In genomic region chr10:93267521-93267920, GRCh38 we compare ENCODE assay signal across 12 cellular contexts.
DNase-seq lines count a peak whose midpoint lies in the region; ATAC-seq and TF ChIP-seq lines count a peak whose summit lies in the region.
"Had no signal": no experiment of that assay in that cellular context is flagged by ENCODE, and none has a peak within 500 bp of the region (broad histone marks: within the 10 kb centered on the region; RNA-seq: fewer than 3 reads in every experiment).

No MANE protein-coding gene starts in this region.

- H2AFZ ChIP-seq in MM.1S (ENCODE audit: low read length): peak overlapping the region; percentile 19; the same call in 1 of the 2 replicates

- H3K36me3 ChIP-seq in MM.1S (replicated peaks; ENCODE audit: insufficient read depth, low read length): no peaks in the 10 kb centered on the region
- no peaks in the 10 kb centered on the region for H3K36me3 ChIP-seq in psoas muscle (ENCODE audit: insufficient read depth in 1 of 2, low read depth in 1 of 2)

- H3K9me3 ChIP-seq in MM.1S (replicated peaks; ENCODE audit: insufficient read depth, low read length): no peaks in the 10 kb centered on the region
- peaks cover 5% of the 10 kb centered on the region for H3K9me3 ChIP-seq in psoas muscle

- H3K27me3 ChIP-seq in MM.1S (replicated peaks; ENCODE audit: insufficient read depth, low read length) (no peaks in the 10 kb centered on the region), psoas muscle (ENCODE audit: insufficient read depth in 3 of 3, low read length in 2 of 3) (no peaks in the 10 kb centered on the region)

- H3K4me1 ChIP-seq in MM.1S (ENCODE audit: low read length): peaks cover 22% of the 10 kb centered on the region
- no peaks in the 10 kb centered on the region for H3K4me1 ChIP-seq in psoas muscle

- H4K20me1 ChIP-seq in MM.1S (ENCODE audit: insufficient read depth, low read length): no peaks in the 10 kb centered on the region

- DNase-seq in GM13976 (ENCODE audit: low spot score) (peak; percentile 62), MM.1S (peak; percentile 79), substantia nigra (lab: John Stamatoyannopoulos, UW) (no peak), psoas muscle (no peak), foreskin melanocyte (no peak), Right ventricle myocardium superior (no peak)
- DNase-seq: activated CD8-positive, alpha-beta T cell treated with anti-CD3 and anti-CD28 coated beads for 36 hours; aorta; erythroblast had no signal

- H3F3A ChIP-seq in MM.1S (ENCODE audit: insufficient read depth, low read length): peaks cover 8% of the 10 kb centered on the region; the same call in 1 of the 2 replicates

- peak overlapping the region; percentile 38; the same call in 1 of the 2 replicates for H3K4me2 ChIP-seq in MM.1S (ENCODE audit: low read depth, low read length)

- ATAC-seq in GM19397 (IDR thresholded peaks at IDR 0.05; ENCODE audit: unreplicated experiment) (peak; percentile 94), HG02938 (IDR thresholded peaks at IDR 0.05; ENCODE audit: unreplicated experiment) (peak; percentile 99), psoas muscle (no peak), Right ventricle myocardium superior (ENCODE audit: poor library complexity) (no peak)
- ATAC-seq: activated CD8-positive, alpha-beta T cell treated with anti-CD3 and anti-CD28 coated beads for 36 hours had no signal

- in situ Hi-C loops in GM13976 (cut with MboI; ENCODE audit: low sequenced_read_pairs, unreplicated experiment): no loop called here

- no peak for TF ChIP-seq CTCF in GM13976 (IDR thresholded peaks at IDR 0.05; ENCODE audit: borderline replicate concordance, control extremely low read depth, extremely low read depth, insufficient read depth, missing control alignments)
- no peak for TF ChIP-seq CTCF in MM.1S (IDR thresholded peaks at IDR 0.05; ENCODE audit: low read length)
- TF ChIP-seq CTCF in psoas muscle (IDR thresholded peaks at IDR 0.05): no peak

- H3K27ac ChIP-seq in MM.1S (ENCODE audit: low read length) (peak overlapping the region; percentile 69; the same call in 1 of the 2 replicates), substantia nigra (ENCODE audit: low read depth, low read length, poor library complexity, severe bottlenecking) (no peak overlapping the region), psoas muscle (no peak overlapping the region)
- H3K27ac ChIP-seq: RWPE1 had no signal

- WGBS in psoas muscle, 3 donors: 38 to 47% (median 44%) methylated on average over 3 of the region's 3 CpGs

- H3K4me3 ChIP-seq in MM.1S (ENCODE audit: low read length): no peak overlapping the region
- no peak overlapping the region for H3K4me3 ChIP-seq in psoas muscle

- no peaks in the 10 kb centered on the region for H3K9me2 ChIP-seq in MM.1S (replicated peaks; ENCODE audit: insufficient read depth, low read length)

- no peaks in the 10 kb centered on the region for H3K79me2 ChIP-seq in MM.1S (ENCODE audit: low read length)

- intact Hi-C loops in psoas muscle (cut with DNase I): no loop called here
- intact Hi-C loops in Right ventricle myocardium superior (cut with DNase I): no loop called here

- H3K9ac ChIP-seq in MM.1S (ENCODE audit: low read length): peak overlapping the region; percentile 8; the same call in 1 of the 2 replicates

Comparison
In these comparisons a context has a peak if more than half of its experiments do, and no peak if none do; other contexts are left out.
1. DNase-seq: peak in GM13976 (single experiment) and MM.1S (single experiment); none in substantia nigra (0 of 49), psoas muscle (0 of 2), foreskin melanocyte (single experiment) and Right ventricle myocardium superior (single experiment).
2. ATAC-seq: peak in GM19397 (single experiment) and HG02938 (single experiment); none in psoas muscle (0 of 4) and Right ventricle myocardium superior (single experiment).